36 cellular contexts compared by ENCODE assay signal in the genomic region with DNA sequence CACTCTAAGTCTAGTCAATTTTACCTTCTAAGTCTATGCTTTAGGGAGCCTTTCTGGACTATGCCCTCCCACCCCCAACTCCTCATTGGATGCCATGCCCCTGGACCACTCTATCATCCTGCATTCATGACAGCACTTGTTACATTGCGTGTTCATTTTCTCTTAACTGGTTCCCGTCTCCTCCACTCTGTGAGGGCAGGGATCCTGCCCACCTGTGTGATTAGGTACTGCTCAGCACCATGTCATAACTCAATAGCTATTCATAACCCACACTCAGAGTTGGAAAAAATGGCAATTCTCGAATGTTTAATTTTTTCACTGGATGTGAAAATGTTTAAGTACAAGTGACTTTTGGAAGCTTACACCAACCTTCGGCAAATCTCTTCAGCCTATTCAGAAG.
"Had no signal": no experiment of that assay in that cellular context is flagged by ENCODE, and none has a peak within 500 bp of the region (broad histone marks: within the 10 kb centered on the region; RNA-seq: fewer than 3 reads in every experiment).

No MANE protein-coding gene starts in this region.

- H3K4me3 Mint-ChIP-seq: activated naive CD4-positive, alpha-beta T cell treated with anti-CD3 and anti-CD28 coated beads for 36 hours; activated naive CD4-positive, alpha-beta T cell treated with anti-CD3 and anti-CD28 coated beads, Interleukin-2, amount 10 ng/mL, durations not matched to agents 7 days and 5 days; activated naive CD4-positive, alpha-beta T cell treated with anti-CD3 and anti-CD28 coated beads, Interleukin-2, amount 50 U/mL, for 24 hours; activated naive CD8-positive, alpha-beta T cell; activated naive CD8-positive, alpha-beta T cell treated with anti-CD3 and anti-CD28 coated beads for 36 hours; activated naive CD8-positive, alpha-beta T cell treated with anti-CD3 and anti-CD28 coated beads, Interleukin-2, amount 10 ng/mL, durations not matched to agents 7 days and 5 days; activated naive CD8-positive, alpha-beta T cell treated with anti-CD3 and anti-CD28 coated beads, Interleukin-2, amount 50 U/mL, for 24 hours; activated T-cell treated with anti-CD3 and anti-CD28 coated beads, Interleukin-2, amount 50 U/mL, for 24 hours; activated T-cell treated with anti-CD3 and anti-CD28 coated beads, Interleukin-2, amount 50 U/mL, for 4 hours; activated T-cell treated with anti-CD3 and anti-CD28 coated beads, Interleukin-2, amount 50 U/mL, for 72 hours; activated T-helper 1 cell treated with anti-CD3 and anti-CD28 coated beads, Interleukin-12 subunit alpha, Interleukin-12 subunit beta, Interleukin-2, Interleukin-4 antibody, amounts not matched to agents 30 ng/mL and 10 ng/mL and 1 ng/mL, durations not matched to agents 14 hours and 24 hours and 36 hours; activated T-helper 17 cell treated with anti-CD3 and anti-CD28 coated beads, Interleukin-2, amount 50 U/mL, for 72 hours; brain; central memory CD8-positive, alpha-beta T cell had no signal

- H3K9me3 Mint-ChIP-seq: activated naive CD4-positive, alpha-beta T cell treated with anti-CD3 and anti-CD28 coated beads for 36 hours; activated naive CD4-positive, alpha-beta T cell treated with anti-CD3 and anti-CD28 coated beads, Interleukin-2, amount 10 ng/mL, durations not matched to agents 7 days and 5 days; activated naive CD4-positive, alpha-beta T cell treated with anti-CD3 and anti-CD28 coated beads, Interleukin-2, amount 50 U/mL, for 24 hours; activated naive CD8-positive, alpha-beta T cell treated with anti-CD3 and anti-CD28 coated beads, Interleukin-2, amount 10 ng/mL, durations not matched to agents 7 days and 5 days; activated T-cell treated with anti-CD3 and anti-CD28 coated beads, Interleukin-2, amount 50 U/mL, for 24 hours; activated T-cell treated with anti-CD3 and anti-CD28 coated beads, Interleukin-2, amount 50 U/mL, for 4 hours; activated T-cell treated with anti-CD3 and anti-CD28 coated beads, Interleukin-2, amount 50 U/mL, for 72 hours; activated T-helper 1 cell treated with anti-CD3 and anti-CD28 coated beads, Interleukin-12 subunit alpha, Interleukin-12 subunit beta, Interleukin-2, Interleukin-4 antibody, amounts not matched to agents 30 ng/mL and 10 ng/mL and 1 ng/mL, durations not matched to agents 14 hours and 24 hours and 36 hours; activated T-helper 17 cell treated with anti-CD3 and anti-CD28 coated beads, Interleukin-2, amount 50 U/mL, for 72 hours; activated T-helper 2 cell treated with anti-CD3 and anti-CD28 coated beads, Interferon-gamma antibody, Interleukin-2, Interleukin-4, amounts not matched to agents 10 μg/mL and 5 μg/mL and 100 μg/mL, durations not matched to agents 14 hours and 24 hours and 36 hours; brain; central memory CD8-positive, alpha-beta T cell had no signal

- FAIRE-seq: astrocyte, bronchial epithelial cell had no signal

- H3K4me1 Mint-ChIP-seq: activated naive CD4-positive, alpha-beta T cell treated with anti-CD3 and anti-CD28 coated beads, Interleukin-2, amount 10 ng/mL, durations not matched to agents 7 days and 5 days; activated naive CD4-positive, alpha-beta T cell treated with anti-CD3 and anti-CD28 coated beads, Interleukin-2, amount 50 U/mL, for 24 hours; activated naive CD8-positive, alpha-beta T cell treated with anti-CD3 and anti-CD28 coated beads for 36 hours; activated naive CD8-positive, alpha-beta T cell treated with anti-CD3 and anti-CD28 coated beads, Interleukin-2, amount 10 ng/mL, durations not matched to agents 7 days and 5 days; activated T-helper 17 cell treated with anti-CD3 and anti-CD28 coated beads, Interleukin-2, amount 50 U/mL, for 72 hours; brain; central memory CD8-positive, alpha-beta T cell had no signal

- H3K27ac Mint-ChIP-seq: activated naive CD4-positive, alpha-beta T cell treated with anti-CD3 and anti-CD28 coated beads for 36 hours; activated naive CD4-positive, alpha-beta T cell treated with anti-CD3 and anti-CD28 coated beads, Interleukin-2, amount 10 ng/mL, durations not matched to agents 7 days and 5 days; activated naive CD4-positive, alpha-beta T cell treated with anti-CD3 and anti-CD28 coated beads, Interleukin-2, amount 50 U/mL, for 24 hours; activated naive CD4-positive, alpha-beta T cell treated with anti-CD3 and anti-CD28 coated beads, Interleukin-2, amount 50 U/mL, for 72 hours; activated naive CD8-positive, alpha-beta T cell; activated naive CD8-positive, alpha-beta T cell treated with anti-CD3 and anti-CD28 coated beads for 36 hours; activated naive CD8-positive, alpha-beta T cell treated with anti-CD3 and anti-CD28 coated beads, Interleukin-2, amount 10 ng/mL, durations not matched to agents 7 days and 5 days; activated naive CD8-positive, alpha-beta T cell treated with anti-CD3 and anti-CD28 coated beads, Interleukin-2, amount 50 U/mL, for 24 hours; activated T-cell treated with anti-CD3 and anti-CD28 coated beads, Interleukin-2, amount 50 U/mL, for 72 hours; activated T-helper 1 cell treated with anti-CD3 and anti-CD28 coated beads, Interleukin-12 subunit alpha, Interleukin-12 subunit beta, Interleukin-2, Interleukin-4 antibody, amounts not matched to agents 30 ng/mL and 10 ng/mL and 1 ng/mL, durations not matched to agents 14 hours and 24 hours and 36 hours; activated T-helper 17 cell treated with anti-CD3 and anti-CD28 coated beads, Interleukin-2, amount 50 U/mL, for 72 hours; activated T-helper 2 cell treated with anti-CD3 and anti-CD28 coated beads, Interferon-gamma antibody, Interleukin-2, Interleukin-4, amounts not matched to agents 10 μg/mL and 5 μg/mL and 100 μg/mL, durations not matched to agents 14 hours and 24 hours and 36 hours; brain had no signal

- H3K36me3 Mint-ChIP-seq: activated naive CD4-positive, alpha-beta T cell treated with anti-CD3 and anti-CD28 coated beads, Interleukin-2, amount 10 ng/mL, durations not matched to agents 7 days and 5 days; activated naive CD4-positive, alpha-beta T cell treated with anti-CD3 and anti-CD28 coated beads, Interleukin-2, amount 50 U/mL, for 24 hours; activated naive CD4-positive, alpha-beta T cell treated with anti-CD3 and anti-CD28 coated beads, Interleukin-2, amount 50 U/mL, for 72 hours; activated naive CD8-positive, alpha-beta T cell; activated naive CD8-positive, alpha-beta T cell treated with anti-CD3 and anti-CD28 coated beads for 36 hours; activated naive CD8-positive, alpha-beta T cell treated with anti-CD3 and anti-CD28 coated beads, Interleukin-2, amount 10 ng/mL, durations not matched to agents 7 days and 5 days; brain had no signal

- ATAC-seq: activated naive CD4-positive, alpha-beta T cell treated with anti-CD3 and anti-CD28 coated beads, Interleukin-2, amount 50 U/mL, for 72 hours; activated naive CD8-positive, alpha-beta T cell treated with anti-CD3 and anti-CD28 coated beads, Interleukin-2, amount 50 U/mL, for 24 hours; activated T-cell treated with anti-CD3 and anti-CD28 coated beads, Interleukin-2, amount 50 U/mL, for 4 hours; activated T-cell treated with anti-CD3 and anti-CD28 coated beads, Interleukin-2, amount 50 U/mL, for 72 hours; activated T-helper 17 cell treated with anti-CD3 and anti-CD28 coated beads, Interleukin-2, amount 50 U/mL, for 72 hours; body of pancreas had no signal

- DNase-seq: activated effector memory CD4-positive, alpha-beta T cell treated with anti-CD3 and anti-CD28 coated beads, Interleukin-2, amount 50 U/mL, for 16 hours; activated effector memory CD4-positive, alpha-beta T cell treated with Interleukin-2 at 50 U/mL for 16 hours; activated gamma-delta T cell; activated gamma-delta T cell treated with Interleukin-2 at 50 U/mL for 16 hours; activated naive CD4-positive, alpha-beta T cell; activated naive CD4-positive, alpha-beta T cell treated with anti-CD3 and anti-CD28 coated beads for 36 hours; activated naive CD4-positive, alpha-beta T cell treated with anti-CD3 and anti-CD28 coated beads, Interleukin-2, amount 10 ng/mL, durations not matched to agents 7 days and 5 days; activated naive CD4-positive, alpha-beta T cell treated with anti-CD3 and anti-CD28 coated beads, Interleukin-2, amount 50 U/mL, for 16 hours; activated naive CD4-positive, alpha-beta T cell treated with Interleukin-2 at 50 U/mL for 16 hours; activated naive CD8-positive, alpha-beta T cell treated with anti-CD3 and anti-CD28 coated beads for 36 hours; activated naive CD8-positive, alpha-beta T cell treated with anti-CD3 and anti-CD28 coated beads, Interleukin-2, amount 10 ng/mL, durations not matched to agents 7 days and 5 days; activated naive CD8-positive, alpha-beta T cell treated with anti-CD3 and anti-CD28 coated beads, Interleukin-2, amount 50 U/mL, for 24 hours; activated T-cell treated with anti-CD3 and anti-CD28 coated beads, Interleukin-2, amount 50 U/mL, for 1 hour; activated T-cell treated with anti-CD3 and anti-CD28 coated beads, Interleukin-2, amount 50 U/mL, for 24 hours; activated T-cell treated with anti-CD3 and anti-CD28 coated beads, Interleukin-2, amount 50 U/mL, for 4 hours; activated T-cell treated with anti-CD3 and anti-CD28 coated beads, Interleukin-2, amount 50 U/mL, for 48 hours; activated T-cell treated with anti-CD3 and anti-CD28 coated beads, Interleukin-2, amount 50 U/mL, for 72 hours; adrenal gland; amniotic stem cell; amygdala; anterior cingulate cortex; aorta; body of pancreas; brain microvascular endothelial cell; central memory CD4-positive, alpha-beta T cell; cerebellar nuclear complex had no signal
